ENCODE assay signal across 31 cellular contexts in genomic region chr12:54405573-54405972, GRCh38. TPM values are rescaled to one million over a fixed set of nuclear protein-coding genes. Genes with fewer than 3 reads are reported as not detected.
DNase-seq lines count a peak whose midpoint lies in the region; ATAC-seq and TF ChIP-seq lines count a peak whose summit lies in the region.
"Had no signal": no experiment of that assay in that cellular context is flagged by ENCODE, and none has a peak within 500 bp of the region (broad histone marks: within the 10 kb centered on the region; RNA-seq: fewer than 3 reads in every experiment).

No MANE protein-coding gene starts in this region.

- H3K4me3 Mint-ChIP-seq in activated CD4-positive, alpha-beta memory T cell treated with anti-CD3 and anti-CD28 coated beads for 36 hours: no peak overlapping the region
- no peak overlapping the region for H3K4me3 Mint-ChIP-seq in activated CD4-positive, alpha-beta memory T cell treated with anti-CD3 and anti-CD28 coated beads, Interleukin-2, amount 10 ng/mL, durations not matched to agents 7 days and 5 days
- H3K4me3 Mint-ChIP-seq: activated T-cell treated with anti-CD3 and anti-CD28 coated beads, Interleukin-2, amount 50 U/mL, for 4 hours; endodermal cell; mesothelial cell of epicardium; nephron had no signal

- H3K4me1 ChIP-seq in gastroesophageal sphincter (peaks cover 0 to 56% (median 0%) of the 10 kb centered on the region in 3 donors), spleen (peaks cover 0 to 47% (median 4%) of the 10 kb centered on the region in 6 donors), mammary epithelial cell (ENCODE audit: insufficient read depth, low read length) (no peaks in the 10 kb centered on the region)
- H3K4me1 ChIP-seq: gastrocnemius medialis had no signal

- dilution Hi-C loops in mammary epithelial cell (cut with HindIII; ENCODE audit: low sequenced_read_pairs): no loop called here

- H3K9ac ChIP-seq in mammary epithelial cell (ENCODE audit: insufficient read depth, low read length): no peak overlapping the region

- no peaks in the 10 kb centered on the region for H4K20me1 ChIP-seq in mammary epithelial cell (ENCODE audit: insufficient read depth, low read length)

- no peak overlapping the region for H3K4me2 ChIP-seq in mammary epithelial cell (ENCODE audit: insufficient read depth, low read depth, low read length)
- H3K4me2 ChIP-seq: smooth muscle cell had no signal

- H3K4me1 Mint-ChIP-seq in activated CD4-positive, alpha-beta memory T cell treated with anti-CD3 and anti-CD28 coated beads for 36 hours (ENCODE audit: low read depth): peaks cover 14% of the 10 kb centered on the region
- H3K4me1 Mint-ChIP-seq in activated CD4-positive, alpha-beta memory T cell treated with anti-CD3 and anti-CD28 coated beads, Interleukin-2, amount 10 ng/mL, durations not matched to agents 7 days and 5 days: peaks cover 19% of the 10 kb centered on the region
- H3K4me1 Mint-ChIP-seq: mesothelial cell of epicardium, nephron had no signal

- H3K27me3 Mint-ChIP-seq in activated CD4-positive, alpha-beta memory T cell treated with anti-CD3 and anti-CD28 coated beads for 36 hours: no peaks in the 10 kb centered on the region
- H3K27me3 Mint-ChIP-seq in activated CD4-positive, alpha-beta memory T cell treated with anti-CD3 and anti-CD28 coated beads, Interleukin-2, amount 10 ng/mL, durations not matched to agents 7 days and 5 days: no peaks in the 10 kb centered on the region

- BruUV-seq in mammary epithelial cell (replicated peaks; lab: Mats Ljungman, UMichigan): no TSS peak

- peak overlapping the region; percentile 53 for H3K27ac ChIP-seq in RWPE1
- H3K27ac ChIP-seq in gastroesophageal sphincter: peak overlapping the region in 3 of 4 donors; percentile 31 to 64 (median 55)
- H3K27ac ChIP-seq in spleen: no peak overlapping the region
- H3K27ac ChIP-seq in mammary epithelial cell (ENCODE audit: insufficient read depth, low read depth, low read length): no peak overlapping the region
- H3K27ac ChIP-seq: 22Rv1, gastrocnemius medialis, ovary, SK-N-MC had no signal

- H3K79me2 ChIP-seq in mammary epithelial cell (ENCODE audit: insufficient read depth, low read length): peaks cover 32% of the 10 kb centered on the region

- 64 to 80% methylated on average over 2 to 6 of the region's 7 CpGs for whole genome bisulfite sequencing in gastroesophageal sphincter (ENCODE audit: low coverage in 1 of 2), 2 donors
- 91 to 96% (median 93%) methylated on average over 7 of the region's 7 CpGs for WGBS in spleen, 5 donors
- WGBS in mammary epithelial cell (ENCODE audit: low coverage, missing lambda C conversion rate): 98% methylated on average over 6 of the region's 7 CpGs

- CTCF ChIA-PET in activated CD4-positive, alpha-beta memory T cell treated with anti-CD3 and anti-CD28 coated beads for 36 hours (lab: Charles Lee): interaction anchor here (1.3 to 12.2 kb wide), 3 partner anchors 9 to 122 kb away, joined by 3 to 693 read pairs (median 319); partner anchors contain the start of gene ITGA5
- CTCF ChIA-PET in activated CD4-positive, alpha-beta memory T cell treated with anti-CD3 and anti-CD28 coated beads, Interleukin-2, amount 10 ng/mL, durations not matched to agents 7 days and 5 days (lab: Charles Lee): interaction anchor here (0.7 to 12.1 kb wide), 4 partner anchors 10 to 40 kb away, joined by 4 to 481 read pairs (median 204); partner anchors contain the start of gene ITGA5
- CTCF ChIA-PET in RWPE1 (lab: Yijun Ruan, JAX) (interaction anchor here (0.6 to 1.0 kb wide), 3 partner anchors 27 to 448 kb away, joined by 3 to 5 read pairs (median 4); no protein-coding TSS in a partner anchor), mammary epithelial cell (lab: Charles Lee; ENCODE audit: low non-redundant PET) (no interaction called here)

- TF ChIP-seq EP300 in gastroesophageal sphincter (IDR thresholded peaks at IDR 0.05): no peak

- H2AFZ ChIP-seq in mammary epithelial cell (ENCODE audit: low read depth, low read length): no peak overlapping the region

- H3K36me3 Mint-ChIP-seq in activated CD4-positive, alpha-beta memory T cell treated with anti-CD3 and anti-CD28 coated beads for 36 hours: peaks cover 42% of the 10 kb centered on the region
- peaks cover 89% of the 10 kb centered on the region for H3K36me3 Mint-ChIP-seq in activated CD4-positive, alpha-beta memory T cell treated with anti-CD3 and anti-CD28 coated beads, Interleukin-2, amount 10 ng/mL, durations not matched to agents 7 days and 5 days (ENCODE audit: low read depth)

- H3K9me3 ChIP-seq in gastroesophageal sphincter (no peaks in the 10 kb centered on the region), spleen (no peaks in the 10 kb centered on the region), mammary epithelial cell (replicated peaks; ENCODE audit: insufficient read depth, low read length) (no peaks in the 10 kb centered on the region)
- H3K9me3 ChIP-seq: gastrocnemius medialis, left lung, ovary had no signal

- H3K27ac Mint-ChIP-seq in activated CD4-positive, alpha-beta memory T cell treated with anti-CD3 and anti-CD28 coated beads for 36 hours: peak overlapping the region; percentile 45
- H3K27ac Mint-ChIP-seq in activated CD4-positive, alpha-beta memory T cell treated with anti-CD3 and anti-CD28 coated beads, Interleukin-2, amount 10 ng/mL, durations not matched to agents 7 days and 5 days: no peak overlapping the region
- H3K27ac Mint-ChIP-seq: endodermal cell, mesothelial cell of epicardium, nephron had no signal

- no peak for ATAC-seq in gastroesophageal sphincter
- ATAC-seq: activated T-cell treated with anti-CD3 and anti-CD28 coated beads, Interleukin-2, amount 50 U/mL, for 4 hours; gastrocnemius medialis; left lung had no signal

- H3K36me3 ChIP-seq in gastroesophageal sphincter (peaks cover 0 to 100% of the 10 kb centered on the region in 2 donors), spleen (peaks cover 0 to 100% (median 40%) of the 10 kb centered on the region in 6 donors), mammary epithelial cell (ENCODE audit: insufficient read depth, low read length) (peaks cover 71% of the 10 kb centered on the region)
- H3K36me3 ChIP-seq: ovary had no signal

- in situ Hi-C loops in mammary epithelial cell (cut with MboI; ENCODE audit: low sequenced_read_pairs in 2 of 2): no loop called here

- no peak for DNase-seq in activated CD4-positive, alpha-beta memory T cell treated with anti-CD3 and anti-CD28 coated beads for 36 hours
- no peak for DNase-seq in activated CD4-positive, alpha-beta memory T cell treated with anti-CD3 and anti-CD28 coated beads, Interleukin-2, amount 10 ng/mL, durations not matched to agents 7 days and 5 days
- DNase-seq in RWPE1 (ENCODE audit: low spot score) (no peak), spleen (peak; percentile 52), GM20000 (ENCODE audit: low spot score) (no peak), mammary epithelial cell (no peak), superior temporal gyrus (ENCODE audit: extremely low spot score) (no peak)
- DNase-seq: activated CD4-positive, alpha-beta T cell treated with anti-CD3 and anti-CD28 coated beads for 1 hour; activated CD8-positive, alpha-beta memory T cell treated with anti-CD3 and anti-CD28 coated beads for 24 hours; activated naive CD4-positive, alpha-beta T cell; activated T-cell treated with anti-CD3 and anti-CD28 coated beads, Interleukin-2, amount 50 U/mL, for 4 hours; cortex of kidney; DMS53; endodermal cell; gastrocnemius medialis; hypothalamus; left lung; NCI-H1694; ovary; retina; stimulated activated CD4-positive, alpha-beta T cell treated with anti-CD3 and anti-CD28 coated beads, Interleukin-2, amount 100 ng/mL, for 24 hours; substantia nigra had no signal

- POLR2A ChIA-PET in activated CD4-positive, alpha-beta memory T cell treated with anti-CD3 and anti-CD28 coated beads for 36 hours (lab: Charles Lee): no interaction called here
- POLR2A ChIA-PET in activated CD4-positive, alpha-beta memory T cell treated with anti-CD3 and anti-CD28 coated beads, Interleukin-2, amount 10 ng/mL, durations not matched to agents 7 days and 5 days (lab: Charles Lee): no interaction called here
- POLR2A ChIA-PET in RWPE1 (lab: Yijun Ruan, JAX; ENCODE audit: low non-redundant PET): no interaction called here

- TF ChIP-seq POLR2A in gastroesophageal sphincter (IDR thresholded peaks at IDR 0.05) (no peak), spleen (IDR thresholded peaks at IDR 0.05) (no peak)

- H3K9me3 Mint-ChIP-seq in activated CD4-positive, alpha-beta memory T cell treated with anti-CD3 and anti-CD28 coated beads for 36 hours: no peaks in the 10 kb centered on the region
- H3K9me3 Mint-ChIP-seq in activated CD4-positive, alpha-beta memory T cell treated with anti-CD3 and anti-CD28 coated beads, Interleukin-2, amount 10 ng/mL, durations not matched to agents 7 days and 5 days: no peaks in the 10 kb centered on the region
- H3K9me3 Mint-ChIP-seq: activated T-cell treated with anti-CD3 and anti-CD28 coated beads, Interleukin-2, amount 50 U/mL, for 4 hours; endodermal cell; mesothelial cell of epicardium; nephron had no signal

- intact Hi-C loops in activated CD4-positive, alpha-beta memory T cell treated with anti-CD3 and anti-CD28 coated beads for 36 hours (cut with micrococcal nuclease): no loop called here
- intact Hi-C loops in spleen (cut with DNase I; ENCODE audit: low total_unique reads) (no loop called here), mammary epithelial cell (cut with micrococcal nuclease) (no loop called here)

- H3K4me3 ChIP-seq in gastroesophageal sphincter (no peak overlapping the region), spleen (no peak overlapping the region), mammary epithelial cell (replicated peaks in 1 of 3; ENCODE audit: insufficient read depth in 1 of 3, low read depth in 2 of 3, low read length in 3 of 3) (no peak overlapping the region)
- H3K4me3 ChIP-seq: gastrocnemius medialis, left lung, ovary, SK-N-MC, smooth muscle cell had no signal

- H3K27me3 ChIP-seq in gastroesophageal sphincter (no peaks in the 10 kb centered on the region), spleen (replicated peaks in 1 of 7) (peaks cover 0 to 18% (median 0%) of the 10 kb centered on the region in 7 donors), mammary epithelial cell (ENCODE audit: insufficient read depth, low read length) (no peaks in the 10 kb centered on the region)
- H3K27me3 ChIP-seq: gastrocnemius medialis, left lung, ovary had no signal

- no peak for TF ChIP-seq CTCF in RWPE1 (conservative IDR thresholded peaks at IDR 0.05; ENCODE audit: low read depth)
- no peak for TF ChIP-seq CTCF in gastroesophageal sphincter (IDR thresholded peaks at IDR 0.05)
- TF ChIP-seq CTCF in spleen (IDR thresholded peaks at IDR 0.05 in 8 of 11, conservative IDR thresholded peaks at IDR 0.05 in 3 of 11): no peak
- no peak for TF ChIP-seq CTCF in GM20000 (IDR thresholded peaks at IDR 0.05; ENCODE audit: extremely low read depth, missing control alignments)
- no peak for TF ChIP-seq CTCF in mammary epithelial cell (conservative IDR thresholded peaks at IDR 0.05 in 1 of 2, IDR thresholded peaks at IDR 0.05 in 1 of 2; ENCODE audit: extremely low read depth in 1 of 2, insufficient read depth in 1 of 2, low read depth in 1 of 2, low read length in 2 of 2)

RNA-seq across cellular contexts. Expression of gene ITGA5, which starts 13.5 kb away (rescaled TPM):
- 10 to 100 TPM; 33.8 to 34.9 TPM for total RNA-seq in activated CD4-positive, alpha-beta memory T cell treated with anti-CD3 and anti-CD28 coated beads for 36 hours
- total RNA-seq in activated CD4-positive, alpha-beta memory T cell treated with anti-CD3 and anti-CD28 coated beads, Interleukin-2, amount 10 ng/mL, durations not matched to agents 7 days and 5 days: 100 to 1,000 TPM; 102 to 107 TPM
- total RNA-seq in gastroesophageal sphincter (100 to 1,000 TPM; 141 to 908 (median 220) TPM), spleen (10 to 100 TPM; 20.8 to 44.9 (median 36.3) TPM), mammary epithelial cell (100 to 1,000 TPM in 1 of 2 donors, 10 to 100 TPM in 1; 74.2 to 128 TPM)
- polyA plus RNA-seq in spleen (1 to 10 TPM; 7.0 to 9.5 (median 9.1) TPM), mammary epithelial cell (119 TPM)
- polyA minus RNA-seq in mammary epithelial cell: 238 TPM

RNA-seq across cellular contexts. Expression of gene ZNF385A, which starts 21.0 kb away (rescaled TPM):
- 1 to 10 TPM; 1.3 TPM for total RNA-seq in activated CD4-positive, alpha-beta memory T cell treated with anti-CD3 and anti-CD28 coated beads for 36 hours
- 1 to 10 TPM in 1 of 2 experiments, under 1 TPM in 1; 0.38 to 1.2 TPM for total RNA-seq in activated CD4-positive, alpha-beta memory T cell treated with anti-CD3 and anti-CD28 coated beads, Interleukin-2, amount 10 ng/mL, durations not matched to agents 7 days and 5 days
- total RNA-seq in gastroesophageal sphincter (10 to 100 TPM in 3 of 4 donors, 1 to 10 TPM in 1; 7.5 to 28.0 (median 19.5) TPM), spleen (10 to 100 TPM; 19.9 to 40.3 (median 27.2) TPM), mammary epithelial cell (100 to 1,000 TPM in 1 of 2 donors, 10 to 100 TPM in 1; 16.0 to 102 TPM)
- polyA plus RNA-seq in spleen (10 to 100 TPM in 2 of 3 donors, 1 to 10 TPM in 1; 7.4 to 12.5 (median 12.4) TPM), mammary epithelial cell (11.7 TPM)
- polyA minus RNA-seq in mammary epithelial cell: 124 TPM

RNA-seq across cellular contexts. Expression of gene GPR84, which starts 41.3 kb away (rescaled TPM):
- 1 to 10 TPM; 2.4 to 2.6 TPM for total RNA-seq in activated CD4-positive, alpha-beta memory T cell treated with anti-CD3 and anti-CD28 coated beads for 36 hours
- under 1 TPM; 0.18 to 0.25 TPM for total RNA-seq in activated CD4-positive, alpha-beta memory T cell treated with anti-CD3 and anti-CD28 coated beads, Interleukin-2, amount 10 ng/mL, durations not matched to agents 7 days and 5 days
- under 1 TPM in 1 of 4 donors, not detected in 3; 0.54 TPM for total RNA-seq in gastroesophageal sphincter
- total RNA-seq in spleen: 10 to 100 TPM in 1 of 7 donors, 1 to 10 TPM in 5, under 1 TPM in 1; 0.97 to 12.5 (median 2.9) TPM
- polyA plus RNA-seq in spleen: under 1 TPM; 0.35 to 0.47 (median 0.39) TPM
- under 1 TPM; 0.17 to 0.33 TPM for total RNA-seq in mammary epithelial cell
- 0.11 TPM for polyA plus RNA-seq in mammary epithelial cell
- not detected for polyA minus RNA-seq in mammary epithelial cell
- total RNA-seq: astrocyte, endodermal cell, H1, NCI-H460 had no signal
- polyA plus RNA-seq: smooth muscle cell had no signal

Comparison
In these comparisons a context has a peak if more than half of its experiments do, and no peak if none do; other contexts are left out.
1. H3K27ac ChIP-seq: peak in RWPE1 (single experiment) and gastroesophageal sphincter (3 of 4); none in spleen (0 of 8) and mammary epithelial cell (single experiment).